17 cellular contexts compared by ENCODE assay signal in genomic region chr6:150492507-150492906, GRCh38.
DNase-seq lines count a peak whose midpoint lies in the region; ATAC-seq and TF ChIP-seq lines count a peak whose summit lies in the region.
"Had no signal": no experiment of that assay in that cellular context is flagged by ENCODE, and none has a peak within 500 bp of the region (broad histone marks: within the 10 kb centered on the region; RNA-seq: fewer than 3 reads in every experiment).

No MANE protein-coding gene starts in this region.

- no TSS peak for BruUV-seq in PC-9 (replicated peaks; lab: Mats Ljungman, UMichigan)

- H3K36me3 ChIP-seq in PC-9 (ENCODE audit: low read depth): no peaks in the 10 kb centered on the region
- no peaks in the 10 kb centered on the region for H3K36me3 ChIP-seq in neural progenitor cell

- H3K79me2 ChIP-seq in H9 (ENCODE audit: insufficient read depth, low read length): no peaks in the 10 kb centered on the region
- H3K79me2 ChIP-seq in PC-9 (ENCODE audit: low read depth): no peaks in the 10 kb centered on the region
- H3K79me2 ChIP-seq in neural progenitor cell (ENCODE audit: low read depth): no peaks in the 10 kb centered on the region

- no peaks in the 10 kb centered on the region for H3K9me3 ChIP-seq in H9 (ENCODE audit: control insufficient read depth, low read depth, low read length)
- H3K9me3 ChIP-seq in PC-9 (ENCODE audit: insufficient read depth, low read depth): no peaks in the 10 kb centered on the region
- no peaks in the 10 kb centered on the region for H3K9me3 ChIP-seq in neural progenitor cell (ENCODE audit: low read depth)

- H4K20me1 ChIP-seq in H9 (ENCODE audit: control insufficient read depth, insufficient read depth, insufficient read length) (no peaks in the 10 kb centered on the region), PC-9 (ENCODE audit: insufficient read depth) (no peaks in the 10 kb centered on the region), neural progenitor cell (ENCODE audit: low read depth) (no peaks in the 10 kb centered on the region)

- H3F3A ChIP-seq in PC-9 (ENCODE audit: insufficient read depth, low read depth) (peaks cover 46% of the 10 kb centered on the region), neural progenitor cell (ENCODE audit: low read depth) (no peaks in the 10 kb centered on the region)

- peaks cover 0 to 4% (median 3%) of the 10 kb centered on the region in 3 experiments; a peak in 1 of 7 replicates for H3K36me3 Mint-ChIP-seq in H9 (ENCODE audit: insufficient read depth in 1 of 3, low read depth in 3 of 3)
- H3K36me3 Mint-ChIP-seq in neural progenitor cell: no peaks in the 10 kb centered on the region
- H3K36me3 Mint-ChIP-seq: activated naive CD8-positive, alpha-beta T cell treated with anti-CD3 and anti-CD28 coated beads, Interleukin-2, amount 10 ng/mL, durations not matched to agents 7 days and 5 days; CD14-positive monocyte had no signal

- no peak overlapping the region for H2AK5ac ChIP-seq in H9 (ENCODE audit: insufficient read length, low read length)

- H3K23ac ChIP-seq in H9 (ENCODE audit: insufficient read length, low read depth, low read length): no peak overlapping the region

- H2AFZ ChIP-seq in H9 (ENCODE audit: low read length): no peak overlapping the region
- H2AFZ ChIP-seq in PC-9: peak overlapping the region; percentile 66
- H2AFZ ChIP-seq in neural progenitor cell (replicated peaks): no peak overlapping the region

- WGBS in H9 (ENCODE audit: extremely low coverage, insufficient read length, low lambda C conversion rate): no CpG with 5 or more reads among the region's 2 CpGs

- H4K91ac ChIP-seq in H9 (ENCODE audit: insufficient read length, low read depth, low read length): no peak overlapping the region

- H3K9me2 ChIP-seq in PC-9 (ENCODE audit: insufficient read depth): no peaks in the 10 kb centered on the region

- H3K4me1 ChIP-seq in H9 (ENCODE audit: insufficient read depth, low read length) (no peaks in the 10 kb centered on the region), PC-9 (replicated peaks; ENCODE audit: insufficient read depth) (peaks cover 50% of the 10 kb centered on the region), neural progenitor cell (no peaks in the 10 kb centered on the region)

- H3K4me2 ChIP-seq in H9 (ENCODE audit: insufficient read depth, insufficient read length, low read length) (no peak overlapping the region), PC-9 (peak overlapping the region; percentile 81), neural progenitor cell (no peak overlapping the region)

- no peak overlapping the region for H2BK20ac ChIP-seq in H9 (ENCODE audit: low read depth, low read length, poor library complexity, severe bottlenecking)

- H3T11ph ChIP-seq in H9 (ENCODE audit: low read length): no peak overlapping the region

- no peaks in the 10 kb centered on the region for H3K27me3 ChIP-seq in H9 (ENCODE audit: insufficient read depth, low read length)
- no peaks in the 10 kb centered on the region for H3K27me3 ChIP-seq in PC-9 (ENCODE audit: insufficient read depth, low read depth)
- H3K27me3 ChIP-seq in neural progenitor cell: no peaks in the 10 kb centered on the region

- no peak overlapping the region for H3K9ac ChIP-seq in H9 (ENCODE audit: extremely low read depth, insufficient read length, low read length)
- no peak overlapping the region for H3K9ac ChIP-seq in neural progenitor cell

- no peaks in the 10 kb centered on the region for H3K23me2 ChIP-seq in H9 (ENCODE audit: insufficient read length, low read depth, low read length, poor library complexity, severe bottlenecking)

- H3K4ac ChIP-seq in H9 (ENCODE audit: low read depth, low read length): no peak overlapping the region

- H3K27ac Mint-ChIP-seq in H9 (no peak overlapping the region), neural progenitor cell (peak overlapping the region; percentile 67)
- H3K27ac Mint-ChIP-seq: activated naive CD8-positive, alpha-beta T cell treated with anti-CD3 and anti-CD28 coated beads, Interleukin-2, amount 10 ng/mL, durations not matched to agents 7 days and 5 days; CD14-positive monocyte; immature natural killer cell; stimulated activated naive B cell treated with anti-CD40 and anti-IgM and Interleukin-4, amounts not matched to agents 10 μg/mL and 1 μg/mL and 100 μg/mL, for 72 hours had no signal

- H3K27ac ChIP-seq in H9 (ENCODE audit: insufficient read length, low read depth, low read length) (no peak overlapping the region), PC-9 (peak overlapping the region; percentile 98), neural progenitor cell (no peak overlapping the region)
- H3K27ac ChIP-seq: coronary artery had no signal

- CTCF ChIA-PET in PC-9 (lab: Charles Lee): no interaction called here

- H3K9me3 Mint-ChIP-seq in H9: peaks cover 10% of the 10 kb centered on the region in 2 experiments; a peak in 4 of 5 replicates
- peaks cover 8% of the 10 kb centered on the region for H3K9me3 Mint-ChIP-seq in neural progenitor cell
- H3K9me3 Mint-ChIP-seq: immature natural killer cell had no signal

- DNase-seq in H9 (peak; percentile 36), PC-9 (peak; percentile 79 to 82), cardiac fibroblast (ENCODE audit: low read depth in 2 of 2) (peak; percentile 5 to 7), neural progenitor cell (ENCODE audit: low spot score) (no peak), SK-N-DZ (ENCODE audit: low spot score) (no peak)
- no peak for DNase-seq in activated naive CD4-positive, alpha-beta T cell treated with anti-CD3 and anti-CD28 coated beads, Interleukin-2, amount 50 U/mL, for 16 hours
- DNase-seq: activated naive CD8-positive, alpha-beta T cell treated with anti-CD3 and anti-CD28 coated beads, Interleukin-2, amount 10 ng/mL, durations not matched to agents 7 days and 5 days; foreskin fibroblast; H7; immature natural killer cell; MM.1S; stimulated activated CD4-positive, alpha-beta T cell treated with anti-CD3 and anti-CD28 coated beads, Interleukin-4, amount 100 ng/mL, for 1 hour; stimulated activated naive B cell treated with anti-CD40 and anti-IgM and Interleukin-4, amounts not matched to agents 10 μg/mL and 1 μg/mL and 100 μg/mL, for 72 hours had no signal

- no peaks in the 10 kb centered on the region for H3K79me1 ChIP-seq in H9 (ENCODE audit: insufficient read depth, low read depth, low read length, poor library complexity, severe bottlenecking)

- no peak overlapping the region for H3K14ac ChIP-seq in H9 (ENCODE audit: insufficient read depth, low read length)

- H3K4me1 Mint-ChIP-seq in H9 (no peaks in the 10 kb centered on the region), neural progenitor cell (no peaks in the 10 kb centered on the region)
- H3K4me1 Mint-ChIP-seq: CD14-positive monocyte had no signal

- no peak overlapping the region for H4K5ac ChIP-seq in H9 (ENCODE audit: insufficient read length, low read depth, low read length)

- H4K8ac ChIP-seq in H9 (replicated peaks; ENCODE audit: insufficient read length, low read depth, low read length): no peak overlapping the region

- H2BK12ac ChIP-seq in H9 (ENCODE audit: insufficient read length, low read depth, low read length): no peak overlapping the region

- H3K27me3 Mint-ChIP-seq in H9 (ENCODE audit: low read depth): peaks cover 2% of the 10 kb centered on the region
- peaks cover 4% of the 10 kb centered on the region for H3K27me3 Mint-ChIP-seq in neural progenitor cell (ENCODE audit: insufficient read depth, low read depth)

- no peak overlapping the region for H3K18ac ChIP-seq in H9 (ENCODE audit: insufficient read length, low read depth, low read length)

- POLR2A ChIA-PET in PC-9 (lab: Charles Lee; ENCODE audit: unreplicated experiment): no interaction called here

- H2BK15ac ChIP-seq in H9 (ENCODE audit: low read depth, low read length): no peak overlapping the region

- H3K4me3 ChIP-seq in PC-9 (peak overlapping the region; percentile 38; the same call in 1 of the 2 replicates), cardiac fibroblast (replicated peaks in 1 of 2; ENCODE audit: low read depth in 2 of 2, low read length in 2 of 2) (no peak overlapping the region), neural progenitor cell (no peak overlapping the region)
- H3K4me3 ChIP-seq: coronary artery had no signal

- H2BK120ac ChIP-seq in H9 (ENCODE audit: low read depth, low read length, poor library complexity, severe bottlenecking): no peak overlapping the region

- H3K56ac ChIP-seq in H9 (ENCODE audit: insufficient read length, low read depth, low read length): no peak overlapping the region

- TF ChIP-seq CTCF in H9 (conservative IDR thresholded peaks at IDR 0.05) (no peak), PC-9 (conservative IDR thresholded peaks at IDR 0.05) (no peak), cardiac fibroblast (IDR thresholded peaks at IDR 0.05; ENCODE audit: low read depth, low read length) (no peak), neural progenitor cell (IDR thresholded peaks at IDR 0.05) (no peak)

- intact Hi-C loops in PC-9 (cut with micrococcal nuclease; ENCODE audit: unreplicated experiment): loop anchor here (2.0 to 10.0 kb wide), 4 partner anchors 74 to 322 kb away; partner anchors contain the start of gene PLEKHG1

- no peak overlapping the region for H2BK5ac ChIP-seq in H9 (ENCODE audit: insufficient read length, low read length)

- ATAC-seq in HG02588 (IDR thresholded peaks at IDR 0.05; ENCODE audit: unreplicated experiment): no peak
- ATAC-seq: Panc1; stimulated activated naive B cell treated with anti-CD40 and anti-IgM and Interleukin-4, amounts not matched to agents 10 μg/mL and 1 μg/mL and 100 μg/mL, for 72 hours had no signal

- H3K4me3 Mint-ChIP-seq in H9 (no peak overlapping the region), neural progenitor cell (no peak overlapping the region)
- H3K4me3 Mint-ChIP-seq: CD14-positive monocyte; immature natural killer cell; stimulated activated naive B cell treated with anti-CD40 and anti-IgM and Interleukin-4, amounts not matched to agents 10 μg/mL and 1 μg/mL and 100 μg/mL, for 72 hours had no signal

Comparison
In these comparisons a context has a peak if more than half of its experiments do, and no peak if none do; other contexts are left out.
1. DNase-seq: peak in H9 (single experiment), PC-9 (2 of 2) and cardiac fibroblast (2 of 2); none in neural progenitor cell (single experiment), SK-N-DZ (single experiment) and activated naive CD4-positive, alpha-beta T cell treated with anti-CD3 and anti-CD28 coated beads, Interleukin-2, amount 50 U/mL, for 16 hours (single experiment).